ENCODE assay signal across 13 cellular contexts in genomic region chr4:124632439-124632838, GRCh38.
DNase-seq lines count a peak whose midpoint lies in the region; ATAC-seq, FAIRE-seq and TF ChIP-seq lines count a peak whose summit lies in the region.
"Had no signal": no experiment of that assay in that cellular context is flagged by ENCODE, and none has a peak within 500 bp of the region (broad histone marks: within the 10 kb centered on the region; RNA-seq: fewer than 3 reads in every experiment).

No MANE protein-coding gene starts in this region.

- no peaks in the 10 kb centered on the region for H3K9me1 ChIP-seq in endothelial cell of umbilical vein (replicated peaks; ENCODE audit: control insufficient read depth, extremely low read depth, insufficient read depth, low read length)

- H3K4me1 ChIP-seq in PC-9 (replicated peaks; ENCODE audit: insufficient read depth) (peaks cover 26% of the 10 kb centered on the region), endothelial cell of umbilical vein (ENCODE audit: control insufficient read depth, extremely low read depth, insufficient read depth, low read length) (peaks cover 29% of the 10 kb centered on the region), pancreas (peaks cover 0 to 19% (median 7%) of the 10 kb centered on the region in 3 donors)

- no peaks in the 10 kb centered on the region for H3K79me2 ChIP-seq in PC-9 (ENCODE audit: low read depth)
- H3K79me2 ChIP-seq in endothelial cell of umbilical vein (ENCODE audit: control insufficient read depth, insufficient read depth, low read length), result no peaks in the 10 kb centered on the region

- BruUV-seq in PC-9 (replicated peaks; lab: Mats Ljungman, UMichigan), result no TSS peak
- no TSS peak for BruUV-seq in endothelial cell of umbilical vein (replicated peaks; lab: Mats Ljungman, UMichigan)

- ATAC-seq in pancreas (peak; percentile 34 to 69 (median 53)), GM18867 (IDR thresholded peaks at IDR 0.05; ENCODE audit: unreplicated experiment) (no peak)

- peak overlapping the region; percentile 82 for H3K27ac ChIP-seq in PC-9
- H3K27ac ChIP-seq in endothelial cell of umbilical vein (ENCODE audit: insufficient read depth, low read depth, low read length), result peak overlapping the region; percentile 67
- H3K27ac ChIP-seq in pancreas, result peak overlapping the region in 2 of 4 donors; percentile 11 to 17
- H3K27ac ChIP-seq: BLaER1 treated with 17β-estradiol and CSF1 and Interleukin-3, amounts not matched to agents 10 nM and 100 nM had no signal

- H3K9me3 ChIP-seq in PC-9 (ENCODE audit: insufficient read depth, low read depth) (peaks cover 10% of the 10 kb centered on the region; the same call in 1 of the 2 replicates), endothelial cell of umbilical vein (replicated peaks; ENCODE audit: control insufficient read depth, insufficient read depth, low read length) (no peaks in the 10 kb centered on the region), pancreas (no peaks in the 10 kb centered on the region)
- H3K9me3 ChIP-seq: BLaER1 treated with 17β-estradiol and CSF1 and Interleukin-3, amounts not matched to agents 10 nM and 100 nM had no signal

- no peak overlapping the region for H3K9ac ChIP-seq in endothelial cell of umbilical vein (replicated peaks; ENCODE audit: extremely low read depth, insufficient read depth, low read length)
- H3K9ac ChIP-seq: BLaER1 treated with 17β-estradiol and CSF1 and Interleukin-3, amounts not matched to agents 10 nM and 100 nM had no signal

- H3K9me2 ChIP-seq in PC-9 (ENCODE audit: insufficient read depth), result no peaks in the 10 kb centered on the region

- WGBS in pancreas, 2 donors, result 42 to 66% methylated on average over 5 of the region's 5 CpGs

- H3K4me2 ChIP-seq in PC-9 (no peak overlapping the region), endothelial cell of umbilical vein (ENCODE audit: insufficient read depth, low read length) (no peak overlapping the region)

- DNase-seq in EH (ENCODE audit: low read depth) (peak; percentile 11), PC-9 (no peak), endothelial cell of umbilical vein (ENCODE audit: low read depth, low spot score) (no peak), pancreas (no peak), KBM-7 (no peak), DMS153 (lab: John Stamatoyannopoulos, UW) (no peak)
- DNase-seq: NCI-H1092 treated with DMSO at 0.1 percent for 48 hours, NCI-H1694 treated with DMSO at 0.1 percent for 48 hours, SIG-M5 had no signal

- H4K20me1 ChIP-seq in PC-9 (ENCODE audit: insufficient read depth) (no peaks in the 10 kb centered on the region), endothelial cell of umbilical vein (replicated peaks; ENCODE audit: control insufficient read depth, extremely low read depth, insufficient read depth, low read length) (no peaks in the 10 kb centered on the region)
- H4K20me1 ChIP-seq: BLaER1 treated with 17β-estradiol and CSF1 and Interleukin-3, amounts not matched to agents 10 nM and 100 nM had no signal

- TF ChIP-seq CTCF in PC-9 (conservative IDR thresholded peaks at IDR 0.05) (no peak), endothelial cell of umbilical vein (IDR thresholded peaks at IDR 0.05; ENCODE audit: extremely low read depth in 1 of 2, insufficient read depth in 1 of 2, low read depth in 1 of 2, low read length in 2 of 2) (no peak), pancreas (IDR thresholded peaks at IDR 0.05) (no peak)

- in situ Hi-C loops in KBM-7 (cut with MboI; ENCODE audit: low pct_unique_long_range_greater_than_20kb, low sequenced_read_pairs), result no loop called here

- dilution Hi-C loops in endothelial cell of umbilical vein (cut with MboI; ENCODE audit: extremely low pct_ligation_motif_present, low sequenced_read_pairs), result no loop called here

- no peak for TF ChIP-seq POLR2A in endothelial cell of umbilical vein (IDR thresholded peaks at IDR 0.05; ENCODE audit: low read depth, low read length)

- H3K4me3 ChIP-seq in PC-9 (no peak overlapping the region), endothelial cell of umbilical vein (replicated peaks in 1 of 3; ENCODE audit: insufficient read depth in 1 of 3, low read depth in 1 of 3, low read length in 3 of 3) (no peak overlapping the region), pancreas (no peak overlapping the region)
- H3K4me3 ChIP-seq: BLaER1 treated with 17β-estradiol and CSF1 and Interleukin-3, amounts not matched to agents 10 nM and 100 nM; GM12878 had no signal

- FAIRE-seq in endothelial cell of umbilical vein (lab: Jason Lieb, UNC) (no peak), pancreas (lab: Jason Lieb, UNC) (no peak)
- FAIRE-seq: GM12878, GM18507 had no signal

- POLR2A ChIA-PET in PC-9 (lab: Charles Lee; ENCODE audit: unreplicated experiment) (no interaction called here), endothelial cell of umbilical vein (lab: Charles Lee) (no interaction called here)

- H2AFZ ChIP-seq in PC-9, result no peak overlapping the region
- no peak overlapping the region for H2AFZ ChIP-seq in endothelial cell of umbilical vein (ENCODE audit: low read depth, low read length)

- no peaks in the 10 kb centered on the region for H3K27me3 ChIP-seq in PC-9 (ENCODE audit: insufficient read depth, low read depth)
- H3K27me3 ChIP-seq in endothelial cell of umbilical vein (ENCODE audit: control insufficient read depth in 2 of 2, insufficient read depth in 2 of 2, low read length in 2 of 2), result no peaks in the 10 kb centered on the region
- H3K27me3 ChIP-seq in pancreas, result no peaks in the 10 kb centered on the region
- H3K27me3 ChIP-seq: BLaER1 treated with 17β-estradiol and CSF1 and Interleukin-3, amounts not matched to agents 10 nM and 100 nM had no signal

- CTCF ChIA-PET in PC-9 (lab: Charles Lee), result no interaction called here
- CTCF ChIA-PET in endothelial cell of umbilical vein (lab: Charles Lee), result interaction anchor here (1.8 kb wide), 1 partner anchor 298 kb away, joined by 11 read pairs; no protein-coding TSS in a partner anchor

- no peaks in the 10 kb centered on the region for H3K36me3 ChIP-seq in PC-9 (ENCODE audit: low read depth)
- peaks cover 2 to 7% of the 10 kb centered on the region in 2 experiments for H3K36me3 ChIP-seq in endothelial cell of umbilical vein (ENCODE audit: control insufficient read depth in 2 of 2, extremely low read depth in 1 of 2, insufficient read depth in 2 of 2, low read length in 2 of 2)
- H3K36me3 ChIP-seq in pancreas, result no peaks in the 10 kb centered on the region
- H3K36me3 ChIP-seq: BLaER1 treated with 17β-estradiol and CSF1 and Interleukin-3, amounts not matched to agents 10 nM and 100 nM had no signal

- intact Hi-C loops in PC-9 (cut with micrococcal nuclease; ENCODE audit: unreplicated experiment) (loop anchor here (5.0 kb wide), 1 partner anchor 195 kb away; no protein-coding TSS in a partner anchor), endothelial cell of umbilical vein (cut with micrococcal nuclease) (loop anchor here (5.0 kb wide), 1 partner anchor 80 kb away; the partner anchor contains the start of gene ANKRD50), pancreas (cut with DNase I) (no loop called here)

- H3F3A ChIP-seq in PC-9 (ENCODE audit: insufficient read depth, low read depth), result 0 out of 2 replicates have a peak, but pooled peaks cover 5% of the 10 kb centered on the region

TF ChIP-seq in endothelial cell of umbilical vein, 7 proteins besides CTCF, POLR2A, EP300 and RAD21:
- TF ChIP-seq MYC (IDR thresholded peaks at IDR 0.05; ENCODE audit: low read depth, low read length) (no peak), MAX (IDR thresholded peaks at IDR 0.05; ENCODE audit: insufficient read depth, insufficient read length) (no peak)

Comparison
In these comparisons a context has a peak if more than half of its experiments do, and no peak if none do; other contexts are left out.
1. intact Hi-C loops: an anchor here in PC-9 (5.0 kb wide) and endothelial cell of umbilical vein (5.0 kb wide); none called in pancreas.